In genomic region chr6:154446984-154447383, GRCh38 we compare ENCODE assay signal across 23 cellular contexts.
"Had no signal": no experiment of that assay in that cellular context is flagged by ENCODE, and none has a peak within 500 bp of the region (broad histone marks: within the 10 kb centered on the region; RNA-seq: fewer than 3 reads in every experiment).

No MANE protein-coding gene starts in this region.

- H3K9me3 ChIP-seq: SJSA1 had no signal

- H3K4me3 ChIP-seq: SJSA1 had no signal

- H3K27me3 ChIP-seq: SJSA1 had no signal

- DNase-seq: activated CD4-positive, alpha-beta memory T cell treated with anti-CD3 and anti-CD28 coated beads for 36 hours; activated CD4-positive, alpha-beta T cell treated with anti-CD3 and anti-CD28 coated beads, Interleukin-2, amount 10 ng/mL, durations not matched to agents 7 days and 5 days; activated CD4-positive, CD25-positive, alpha-beta regulatory T cell; activated CD8-positive, alpha-beta memory T cell treated with anti-CD3 and anti-CD28 coated beads for 24 hours; activated gamma-delta T cell treated with Interleukin-2 at 50 U/mL for 16 hours; activated naive CD4-positive, alpha-beta T cell treated with anti-CD3 and anti-CD28 coated beads, Interleukin-2, amount 10 ng/mL, durations not matched to agents 7 days and 5 days; activated naive CD8-positive, alpha-beta T cell treated with anti-CD3 and anti-CD28 coated beads for 36 hours; activated T-cell treated with anti-CD3 and anti-CD28 coated beads for 4 hours; activated T-cell treated with anti-CD3 and anti-CD28 coated beads, Interleukin-2, amount 50 U/mL, for 48 hours; caudate nucleus; MM.1S; NCI-H1105; NCI-H1436; NCI-H1694 treated with DMSO at 0.1 percent for 48 hours; NCI-H2029 treated with DMSO at 0.1 percent for 48 hours; NCI-H345; NCI-H510A; NCI-H526 treated with DMSO at 0.1 percent for 48 hours; NCI-H82; T-helper 17 cell; T-helper 9 cell had no signal

- ATAC-seq: activated T-helper 17 cell treated with anti-CD3 and anti-CD28 coated beads, Interleukin-2, amount 50 U/mL, for 72 hours; T-helper 17 cell had no signal
